In the genomic region with DNA sequence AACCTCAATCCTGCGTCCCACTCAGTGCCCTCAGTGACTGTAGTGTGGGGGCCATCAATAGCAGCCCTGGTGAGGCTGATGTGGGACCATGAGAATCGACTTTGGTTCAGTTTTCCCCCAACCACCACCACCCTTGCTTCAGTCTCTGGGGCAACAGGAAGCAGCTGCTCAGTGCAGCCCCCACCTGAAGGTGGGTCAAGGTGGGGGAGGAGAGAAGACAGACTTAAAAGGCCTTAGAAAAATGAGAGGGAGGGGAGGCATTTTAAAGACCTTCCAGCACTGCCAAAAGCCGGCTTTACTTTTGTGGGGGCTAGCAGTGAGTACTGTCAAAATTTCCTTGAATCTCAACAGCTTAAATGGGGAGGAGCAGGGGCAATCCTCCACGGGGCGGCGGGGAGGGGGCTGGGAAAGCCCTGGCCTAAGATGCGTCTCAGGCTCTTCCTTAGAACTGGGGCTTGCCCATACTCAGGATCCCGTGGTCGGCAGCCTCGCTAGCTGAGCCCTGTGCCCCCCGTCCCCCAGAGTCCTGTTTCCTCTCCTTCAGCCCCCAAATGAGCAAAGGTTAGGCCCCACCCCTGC, we compare ENCODE assay signal across 8 cellular contexts. TPM values are rescaled to one million over a fixed set of nuclear protein-coding genes. Genes with fewer than 3 reads are reported as not detected.
DNase-seq lines count a peak whose midpoint lies in the region; ATAC-seq and FAIRE-seq lines count a peak whose summit lies in the region.

No MANE protein-coding gene starts in this region.

- peaks cover 60% of the 10 kb centered on the region for H3K4me1 ChIP-seq in CD4-positive, CD25-positive, alpha-beta regulatory T cell (ENCODE audit: control insufficient read depth, insufficient read depth, low read length, poor library complexity, severe bottlenecking)
- peaks cover 47% of the 10 kb centered on the region for H3K4me1 ChIP-seq in muscle layer of colon (ENCODE audit: insufficient read depth, low read length)

- H3K27ac Mint-ChIP-seq in CD4-positive, CD25-positive, alpha-beta regulatory T cell: peak overlapping the region; percentile 90 to 97 (median 93)
- peak overlapping the region; percentile 94 for H3K27ac Mint-ChIP-seq in central memory CD8-positive, alpha-beta T cell (ENCODE audit: low read depth)

- DNase-seq in CD4-positive, CD25-positive, alpha-beta regulatory T cell: peak in 2 of 3 donors; percentile 42 to 58
- DNase-seq in NCI-H82 (lab: John Stamatoyannopoulos, UW) (peak; percentile 73), sciatic nerve (ENCODE audit: low spot score) (no peak), NCI-H2171 (lab: John Stamatoyannopoulos, UW) (no peak), urothelium cell line (ENCODE audit: low spot score) (no peak), mesenteric fat pad (ENCODE audit: low spot score) (no peak)
- DNase-seq in central memory CD8-positive, alpha-beta T cell (ENCODE audit: low spot score in 2 of 2): no peak

- no peaks in the 10 kb centered on the region for H3K27me3 Mint-ChIP-seq in CD4-positive, CD25-positive, alpha-beta regulatory T cell
- H3K27me3 Mint-ChIP-seq in central memory CD8-positive, alpha-beta T cell: no peaks in the 10 kb centered on the region

- no peaks in the 10 kb centered on the region for H3K9me3 Mint-ChIP-seq in CD4-positive, CD25-positive, alpha-beta regulatory T cell
- H3K9me3 Mint-ChIP-seq in central memory CD8-positive, alpha-beta T cell: no peaks in the 10 kb centered on the region

- H3K9me3 ChIP-seq in CD4-positive, CD25-positive, alpha-beta regulatory T cell (ENCODE audit: control insufficient read depth in 2 of 2, low read length in 2 of 2): no peaks in the 10 kb centered on the region
- no peaks in the 10 kb centered on the region for H3K9me3 ChIP-seq in muscle layer of colon (ENCODE audit: low read length)

- no peak for ATAC-seq in CD4-positive, CD25-positive, alpha-beta regulatory T cell (ENCODE audit: low read depth in 2 of 2)
- no peak for ATAC-seq in central memory CD8-positive, alpha-beta T cell (replicated peaks; ENCODE audit: extremely low read depth, poor library complexity, severe bottlenecking)
- no peak for ATAC-seq in sciatic nerve

- FAIRE-seq in urothelium cell line (lab: Jason Lieb, UNC): no peak

- H3K36me3 Mint-ChIP-seq in CD4-positive, CD25-positive, alpha-beta regulatory T cell: peaks cover 19% of the 10 kb centered on the region
- peaks cover 48% of the 10 kb centered on the region for H3K36me3 Mint-ChIP-seq in central memory CD8-positive, alpha-beta T cell (ENCODE audit: insufficient read depth)

- peaks cover 4 to 74% (median 53%) of the 10 kb centered on the region in 4 donors for H3K4me1 Mint-ChIP-seq in CD4-positive, CD25-positive, alpha-beta regulatory T cell
- H3K4me1 Mint-ChIP-seq in central memory CD8-positive, alpha-beta T cell: peaks cover 63% of the 10 kb centered on the region

- H3K27ac ChIP-seq in CD4-positive, CD25-positive, alpha-beta regulatory T cell (ENCODE audit: insufficient read depth, low read length, poor library complexity, severe bottlenecking): peak overlapping the region; percentile 95
- H3K27ac ChIP-seq in muscle layer of colon (ENCODE audit: low read depth, low read length): peak overlapping the region; percentile 66

- H3K4me3 ChIP-seq in CD4-positive, CD25-positive, alpha-beta regulatory T cell (ENCODE audit: low read depth, low read length): peak overlapping the region; percentile 94
- peak overlapping the region; percentile 88 to 96 for H3K4me3 ChIP-seq in muscle layer of colon (ENCODE audit: low read depth in 1 of 2, low read length in 2 of 2)

- intact Hi-C loops in sciatic nerve (cut with DNase I): no loop called here

- peak overlapping the region; percentile 94 for H3K9ac ChIP-seq in muscle layer of colon (ENCODE audit: low read length)

- no peaks in the 10 kb centered on the region for H3K27me3 ChIP-seq in CD4-positive, CD25-positive, alpha-beta regulatory T cell (ENCODE audit: control insufficient read depth, insufficient read depth, low read length)
- H3K27me3 ChIP-seq in muscle layer of colon (ENCODE audit: control insufficient read depth in 1 of 2, insufficient read depth in 2 of 2, low read length in 2 of 2): no peaks in the 10 kb centered on the region

- H3K4me3 Mint-ChIP-seq in CD4-positive, CD25-positive, alpha-beta regulatory T cell: peak overlapping the region; percentile 83 to 98 (median 96)
- H3K4me3 Mint-ChIP-seq in central memory CD8-positive, alpha-beta T cell: peak overlapping the region; percentile 98

- peaks cover 31% of the 10 kb centered on the region for H3K36me3 ChIP-seq in CD4-positive, CD25-positive, alpha-beta regulatory T cell (ENCODE audit: control insufficient read depth, insufficient read depth, low read length)
- peaks cover 28% of the 10 kb centered on the region for H3K36me3 ChIP-seq in muscle layer of colon (ENCODE audit: insufficient read depth, low read length)

RNA-seq across cellular contexts. Expression of a gene that starts 5.5 kb away (rescaled TPM):
- 237 TPM for total RNA-seq in CD4-positive, CD25-positive, alpha-beta regulatory T cell
- 10 to 100 TPM; 22.2 to 30.2 (median 22.6) TPM for polyA plus RNA-seq in CD4-positive, CD25-positive, alpha-beta regulatory T cell
- total RNA-seq in sciatic nerve: 148 TPM
- 81.2 TPM for total RNA-seq in mesenteric fat pad

RNA-seq across cellular contexts. Expression of a gene that starts 10.2 kb away (rescaled TPM):
- 277 TPM for total RNA-seq in CD4-positive, CD25-positive, alpha-beta regulatory T cell
- polyA plus RNA-seq in CD4-positive, CD25-positive, alpha-beta regulatory T cell: 1,000 to 10,000 TPM in 1 of 4 donors, 100 to 1,000 TPM in 3; 781 to 1,082 (median 867) TPM
- total RNA-seq in sciatic nerve (246 TPM), mesenteric fat pad (570 TPM)

RNA-seq across cellular contexts. Expression of a gene that starts 52.5 kb away (rescaled TPM):
- total RNA-seq in CD4-positive, CD25-positive, alpha-beta regulatory T cell: 128 TPM
- polyA plus RNA-seq in CD4-positive, CD25-positive, alpha-beta regulatory T cell: 100 to 1,000 TPM; 276 to 321 (median 303) TPM
- total RNA-seq in sciatic nerve: 157 TPM
- 130 TPM for total RNA-seq in mesenteric fat pad

Comparison
In these comparisons a context has a peak if more than half of its experiments do, and no peak if none do; other contexts are left out.
1. DNase-seq: peak in CD4-positive, CD25-positive, alpha-beta regulatory T cell (2 of 3) and NCI-H82 (single experiment); none in central memory CD8-positive, alpha-beta T cell (0 of 2), sciatic nerve (single experiment), NCI-H2171 (single experiment), urothelium cell line (single experiment) and mesenteric fat pad (single experiment).